Comparison of ENCODE assay signal across 11 cellular contexts in genomic region chrX:9286234-9286633, GRCh38.
"Had no signal": no experiment of that assay in that cellular context is flagged by ENCODE, and none has a peak within 500 bp of the region (broad histone marks: within the 10 kb centered on the region; RNA-seq: fewer than 3 reads in every experiment).

No MANE protein-coding gene starts in this region.

- H3K36me3 Mint-ChIP-seq: activated CD8-positive, alpha-beta memory T cell treated with anti-CD3 and anti-CD28 coated beads, Interleukin-2, amount 10 ng/mL, durations not matched to agents 7 days and 5 days; activated naive CD8-positive, alpha-beta T cell treated with anti-CD3 and anti-CD28 coated beads, Interleukin-2, amount 10 ng/mL, durations not matched to agents 7 days and 5 days had no signal

- H3K9me3 Mint-ChIP-seq: activated naive CD8-positive, alpha-beta T cell treated with anti-CD3 and anti-CD28 coated beads, Interleukin-2, amount 10 ng/mL, durations not matched to agents 7 days and 5 days; T-helper 1 cell treated with Interleukin-12 subunit alpha and Interleukin-12 subunit beta and Interleukin-4 antibody, amounts not matched to agents 30 μg/mL and 1 μg/mL, for 36 hours had no signal

- DNase-seq: activated CD4-positive, CD25-positive, alpha-beta regulatory T cell; activated CD8-positive, alpha-beta memory T cell treated with anti-CD3 and anti-CD28 coated beads, Interleukin-2, amount 10 ng/mL, durations not matched to agents 7 days and 5 days; activated naive CD8-positive, alpha-beta T cell treated with anti-CD3 and anti-CD28 coated beads, Interleukin-2, amount 10 ng/mL, durations not matched to agents 7 days and 5 days; endodermal cell; erythroblast; kidney; left ventricle myocardium superior; retina; stimulated activated CD4-positive, alpha-beta T cell treated with anti-CD3 and anti-CD28 coated beads, Interleukin-4, amount 100 ng/mL, for 24 hours; thyroid gland had no signal

- H3K4me3 Mint-ChIP-seq: activated CD8-positive, alpha-beta memory T cell treated with anti-CD3 and anti-CD28 coated beads, Interleukin-2, amount 10 ng/mL, durations not matched to agents 7 days and 5 days; activated naive CD8-positive, alpha-beta T cell treated with anti-CD3 and anti-CD28 coated beads, Interleukin-2, amount 10 ng/mL, durations not matched to agents 7 days and 5 days; endodermal cell; T-helper 1 cell treated with Interleukin-12 subunit alpha and Interleukin-12 subunit beta and Interleukin-4 antibody, amounts not matched to agents 30 μg/mL and 1 μg/mL, for 36 hours had no signal

- H3K27me3 Mint-ChIP-seq: activated CD8-positive, alpha-beta memory T cell treated with anti-CD3 and anti-CD28 coated beads, Interleukin-2, amount 10 ng/mL, durations not matched to agents 7 days and 5 days; activated naive CD8-positive, alpha-beta T cell treated with anti-CD3 and anti-CD28 coated beads, Interleukin-2, amount 10 ng/mL, durations not matched to agents 7 days and 5 days had no signal

- H3K27ac Mint-ChIP-seq: endodermal cell had no signal
